21 cellular contexts compared by ENCODE assay signal in genomic region chr6:21137708-21138358, GRCh38.
A peak's percentile ranks its signal among the peaks of the same experiment; 100 is the strongest.
DNase-seq lines count a peak whose midpoint lies in the region; ATAC-seq and TF ChIP-seq lines count a peak whose summit lies in the region.
"Had no signal": no experiment of that assay in that cellular context is flagged by ENCODE, and none has a peak within 500 bp of the region (broad histone marks: within the 10 kb centered on the region; RNA-seq: fewer than 3 reads in every experiment).

No MANE protein-coding gene starts in this region.

- H3K18ac ChIP-seq in mesendoderm (ENCODE audit: low read length), result no peak overlapping the region

- H2BK5ac ChIP-seq in mesendoderm (ENCODE audit: low read length), result no peak overlapping the region

- no peak overlapping the region for H2BK120ac ChIP-seq in mesendoderm (ENCODE audit: low read depth, low read length)

- peak overlapping the region; percentile 52 for H3K27ac ChIP-seq in PC-3 (ENCODE audit: low read length)
- no peak overlapping the region for H3K27ac ChIP-seq in mesendoderm (ENCODE audit: low read depth, low read length)
- H3K27ac ChIP-seq: esophagus muscularis mucosa, hepatocyte, Peyer's patch had no signal

- H3K9me2 ChIP-seq in PC-3 (replicated peaks; ENCODE audit: low read length), result no peaks in the 10 kb centered on the region

- H2AFZ ChIP-seq in PC-3 (ENCODE audit: low read length), result no peak overlapping the region
- H2AFZ ChIP-seq: hepatocyte had no signal

- 0 out of 2 replicates have a peak, but pooled peaks have one; percentile 13 for ATAC-seq in PC-3
- ATAC-seq in stimulated activated memory B cell treated with anti-CD40 and anti-IgM and Interleukin-4, amounts not matched to agents 10 μg/mL and 1 μg/mL and 100 μg/mL, for 72 hours, result no peak
- no peak for ATAC-seq in HG03196 (IDR thresholded peaks at IDR 0.05; ENCODE audit: unreplicated experiment)
- ATAC-seq: left ventricle myocardium superior had no signal

- H3K36me3 ChIP-seq in PC-3 (ENCODE audit: low read depth, low read length) (no peaks in the 10 kb centered on the region), mesendoderm (ENCODE audit: control insufficient read depth, insufficient read depth, low read length) (no peaks in the 10 kb centered on the region)
- H3K36me3 ChIP-seq: esophagus muscularis mucosa, Peyer's patch had no signal

- DNase-seq in EH (ENCODE audit: low read depth) (peak; percentile 23), PC-3 (peak; percentile 6), fibroblast of mammary gland (ENCODE audit: low read depth) (peak; percentile 55), nephron progenitor cell (no peak), NCI-H1436 treated with DMSO at 0.1 percent for 48 hours (lab: John Stamatoyannopoulos, UW) (no peak), mesendoderm (no peak)
- DNase-seq: activated B cell treated with CpG ODN at 0.5 μM for 24 hours; activated CD4-positive, alpha-beta memory T cell treated with anti-CD3 and anti-CD28 coated beads for 36 hours; effector CD8-positive, alpha-beta T cell; GF-D8; KBM-7; left ventricle myocardium superior; NCI-H187 treated with DMSO at 0.1 percent for 48 hours; NCI-H345; Peyer's patch; stimulated activated CD4-positive, alpha-beta T cell treated with anti-CD3 and anti-CD28 coated beads, Interleukin-15, amount 100 ng/mL, for 24 hours; T-helper 9 cell had no signal

- H3F3A ChIP-seq in PC-3 (ENCODE audit: low read length, unreplicated experiment), result no peaks in the 10 kb centered on the region

- peaks cover 17% of the 10 kb centered on the region for H3K36me3 Mint-ChIP-seq in nephron progenitor cell (ENCODE audit: low read depth)
- peaks cover 26% of the 10 kb centered on the region for H3K36me3 Mint-ChIP-seq in stimulated activated memory B cell treated with anti-CD40 and anti-IgM and Interleukin-4, amounts not matched to agents 10 μg/mL and 1 μg/mL and 100 μg/mL, for 72 hours

- H3K27me3 ChIP-seq in PC-3 (ENCODE audit: low read length) (no peaks in the 10 kb centered on the region), mesendoderm (ENCODE audit: insufficient read depth, low read length, poor library complexity) (no peaks in the 10 kb centered on the region)
- H3K27me3 ChIP-seq: esophagus muscularis mucosa, hepatocyte, Peyer's patch had no signal

- H4K20me1 ChIP-seq in PC-3 (ENCODE audit: low read length), result no peaks in the 10 kb centered on the region

- H2AK5ac ChIP-seq in mesendoderm (ENCODE audit: low read length), result no peak overlapping the region

- H3K9ac ChIP-seq in PC-3 (ENCODE audit: low read length) (no peak overlapping the region), mesendoderm (ENCODE audit: low read length) (no peak overlapping the region)

- no peaks in the 10 kb centered on the region for H3K79me1 ChIP-seq in mesendoderm (ENCODE audit: low read length)

- BruUV-seq in PC-3 (replicated peaks; lab: Mats Ljungman, UMichigan), result no TSS peak

- H3K4me2 ChIP-seq in PC-3 (ENCODE audit: low read length) (no peak overlapping the region), mesendoderm (ENCODE audit: low read length) (no peak overlapping the region)
- H3K4me2 ChIP-seq: hepatocyte had no signal

- WGBS in mesendoderm (ENCODE audit: extremely low coverage, insufficient coverage, low lambda C conversion rate), result no CpG with 5 or more reads among the region's 2 CpGs

- TF ChIP-seq CTCF in PC-3 (conservative IDR thresholded peaks at IDR 0.05; ENCODE audit: low read depth, low read length) (no peak), fibroblast of mammary gland (conservative IDR thresholded peaks at IDR 0.05; ENCODE audit: control insufficient read depth, insufficient read depth, low read depth, low read length) (no peak), nephron progenitor cell (IDR thresholded peaks at IDR 0.05) (no peak)

- no peaks in the 10 kb centered on the region for H3K9me3 Mint-ChIP-seq in nephron progenitor cell
- H3K9me3 Mint-ChIP-seq in stimulated activated memory B cell treated with anti-CD40 and anti-IgM and Interleukin-4, amounts not matched to agents 10 μg/mL and 1 μg/mL and 100 μg/mL, for 72 hours, result no peaks in the 10 kb centered on the region
- H3K9me3 Mint-ChIP-seq: activated B cell treated with CpG ODN at 0.5 μM for 24 hours; activated CD4-positive, alpha-beta memory T cell treated with anti-CD3 and anti-CD28 coated beads for 36 hours had no signal

- no peak overlapping the region for H3K56ac ChIP-seq in mesendoderm (ENCODE audit: low read length)

- peaks cover 72% of the 10 kb centered on the region for H3K4me1 Mint-ChIP-seq in nephron progenitor cell
- H3K4me1 Mint-ChIP-seq in stimulated activated memory B cell treated with anti-CD40 and anti-IgM and Interleukin-4, amounts not matched to agents 10 μg/mL and 1 μg/mL and 100 μg/mL, for 72 hours, result no peaks in the 10 kb centered on the region

- H3K4ac ChIP-seq in mesendoderm (ENCODE audit: low read depth, low read length), result no peak overlapping the region

- POLR2A ChIA-PET in PC-3 (lab: Charles Lee; ENCODE audit: unreplicated experiment), result no interaction called here

- H3K4me3 ChIP-seq in PC-3 (ENCODE audit: low read length) (no peak overlapping the region), fibroblast of mammary gland (ENCODE audit: control insufficient read depth, low read depth, low read length) (no peak overlapping the region), mesendoderm (ENCODE audit: low read length) (no peak overlapping the region)
- H3K4me3 ChIP-seq: esophagus muscularis mucosa, hepatocyte, Peyer's patch had no signal

- H3K27me3 Mint-ChIP-seq in nephron progenitor cell (ENCODE audit: low read depth, poor library complexity), result no peaks in the 10 kb centered on the region
- no peaks in the 10 kb centered on the region for H3K27me3 Mint-ChIP-seq in stimulated activated memory B cell treated with anti-CD40 and anti-IgM and Interleukin-4, amounts not matched to agents 10 μg/mL and 1 μg/mL and 100 μg/mL, for 72 hours
- H3K27me3 Mint-ChIP-seq: activated B cell treated with CpG ODN at 0.5 μM for 24 hours; activated CD4-positive, alpha-beta memory T cell treated with anti-CD3 and anti-CD28 coated beads for 36 hours had no signal

- H4K8ac ChIP-seq in mesendoderm (ENCODE audit: low read depth, low read length), result no peak overlapping the region

- H3K4me3 Mint-ChIP-seq in nephron progenitor cell, result no peak overlapping the region
- no peak overlapping the region for H3K4me3 Mint-ChIP-seq in stimulated activated memory B cell treated with anti-CD40 and anti-IgM and Interleukin-4, amounts not matched to agents 10 μg/mL and 1 μg/mL and 100 μg/mL, for 72 hours
- H3K4me3 Mint-ChIP-seq: activated B cell treated with CpG ODN at 0.5 μM for 24 hours; activated CD4-positive, alpha-beta memory T cell treated with anti-CD3 and anti-CD28 coated beads for 36 hours had no signal

- no peaks in the 10 kb centered on the region for H3K9me3 ChIP-seq in PC-3 (ENCODE audit: low read length)
- H3K9me3 ChIP-seq: esophagus muscularis mucosa, Peyer's patch had no signal

- H2BK15ac ChIP-seq in mesendoderm (replicated peaks; ENCODE audit: low read depth), result no peak overlapping the region

- H3K23ac ChIP-seq in mesendoderm (ENCODE audit: low read length), result no peak overlapping the region

- intact Hi-C loops in PC-3 (cut with micrococcal nuclease), result no loop called here

- H3K79me2 ChIP-seq in PC-3 (ENCODE audit: low read length) (no peaks in the 10 kb centered on the region), mesendoderm (ENCODE audit: control insufficient read depth, insufficient read depth, low read length) (no peaks in the 10 kb centered on the region)
- H3K79me2 ChIP-seq: hepatocyte had no signal

- CTCF ChIA-PET in PC-3 (lab: Charles Lee), result no interaction called here

- H3K4me1 ChIP-seq in PC-3 (ENCODE audit: insufficient read depth, low read length), result peaks cover 7% of the 10 kb centered on the region; the same call in 1 of the 2 replicates
- H3K4me1 ChIP-seq in mesendoderm (ENCODE audit: control insufficient read depth, low read depth, low read length), result peaks cover 2% of the 10 kb centered on the region
- H3K4me1 ChIP-seq: Peyer's patch had no signal

- H4K5ac ChIP-seq in mesendoderm (ENCODE audit: low read length), result no peak overlapping the region

- peak overlapping the region; percentile 19 for H3K27ac Mint-ChIP-seq in nephron progenitor cell
- no peak overlapping the region for H3K27ac Mint-ChIP-seq in stimulated activated memory B cell treated with anti-CD40 and anti-IgM and Interleukin-4, amounts not matched to agents 10 μg/mL and 1 μg/mL and 100 μg/mL, for 72 hours
- H3K27ac Mint-ChIP-seq: activated B cell treated with CpG ODN at 0.5 μM for 24 hours; activated CD4-positive, alpha-beta memory T cell treated with anti-CD3 and anti-CD28 coated beads for 36 hours had no signal

Comparison
In these comparisons a context has a peak if more than half of its experiments do, and no peak if none do; other contexts are left out.
1. DNase-seq: peak in EH (single experiment), PC-3 (single experiment) and fibroblast of mammary gland (single experiment); none in nephron progenitor cell (single experiment), NCI-H1436 treated with DMSO at 0.1 percent for 48 hours (single experiment) and mesendoderm (single experiment).